14 cellular contexts compared by ENCODE assay signal in the genomic region with DNA sequence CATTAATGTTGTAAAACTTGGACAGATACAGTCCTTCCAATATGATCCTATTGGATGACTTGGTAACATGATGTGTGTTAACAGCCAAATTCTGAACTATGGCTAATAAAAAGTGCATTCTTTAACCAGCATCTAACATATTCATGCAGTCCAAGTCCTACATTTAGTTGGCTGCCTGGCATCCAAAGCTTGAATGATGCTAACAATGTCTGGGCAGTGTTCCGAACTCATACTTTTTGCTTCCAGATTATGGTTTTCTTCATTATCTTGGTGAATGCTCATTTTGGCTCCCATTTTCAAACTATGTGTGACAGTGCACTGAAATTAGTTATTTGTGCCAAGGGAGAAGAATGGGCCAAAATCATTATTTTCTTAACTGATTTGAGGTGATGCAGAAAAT.
"Had no signal": no experiment of that assay in that cellular context is flagged by ENCODE, and none has a peak within 500 bp of the region (broad histone marks: within the 10 kb centered on the region; RNA-seq: fewer than 3 reads in every experiment).

No MANE protein-coding gene starts in this region.

- H3K27ac Mint-ChIP-seq: activated naive CD4-positive, alpha-beta T cell treated with anti-CD3 and anti-CD28 coated beads for 36 hours; naive thymus-derived CD4-positive, alpha-beta T cell; stimulated activated naive B cell treated with anti-CD40 and anti-IgM and Interleukin-4, amounts not matched to agents 10 μg/mL and 1 μg/mL and 100 μg/mL, for 72 hours; T-helper 17 cell had no signal

- H3K9me3 Mint-ChIP-seq: activated naive CD4-positive, alpha-beta T cell treated with anti-CD3 and anti-CD28 coated beads for 36 hours; activated T-cell treated with anti-CD3 and anti-CD28 coated beads, Interleukin-2, amount 50 U/mL, for 4 hours; stimulated activated naive B cell treated with anti-CD40 and anti-IgM and Interleukin-4, amounts not matched to agents 10 μg/mL and 1 μg/mL and 100 μg/mL, for 72 hours had no signal

- H3K27me3 ChIP-seq: cardiac muscle cell, thyroid gland had no signal

- H3K4me3 Mint-ChIP-seq: activated naive CD4-positive, alpha-beta T cell treated with anti-CD3 and anti-CD28 coated beads for 36 hours; activated T-cell treated with anti-CD3 and anti-CD28 coated beads, Interleukin-2, amount 50 U/mL, for 4 hours; stimulated activated naive B cell treated with anti-CD40 and anti-IgM and Interleukin-4, amounts not matched to agents 10 μg/mL and 1 μg/mL and 100 μg/mL, for 72 hours; T-helper 17 cell had no signal

- H3K4me3 ChIP-seq: cardiac muscle cell, thyroid gland had no signal

- H3K36me3 ChIP-seq: cardiac muscle cell, thyroid gland had no signal

- DNase-seq: activated CD4-positive, alpha-beta T cell treated with anti-CD3 and anti-CD28 coated beads, Interleukin-2, amount 50 U/mL, for 1 hour; activated CD4-positive, CD25-positive, alpha-beta regulatory T cell treated with anti-CD3 and anti-CD28 coated beads, Interleukin-2, amount 50 U/mL, for 72 hours; activated CD8-positive, alpha-beta memory T cell treated with anti-CD3 and anti-CD28 coated beads, Interleukin-2, amount 50 U/mL, for 4 hours; activated naive CD4-positive, alpha-beta T cell treated with anti-CD3 and anti-CD28 coated beads for 36 hours; activated T-cell treated with anti-CD3 and anti-CD28 coated beads, Interleukin-2, amount 50 U/mL, for 4 hours; aorta; head of caudate nucleus; mesenchymal stem cell; naive thymus-derived CD4-positive, alpha-beta T cell; stimulated activated naive B cell treated with anti-CD40 and anti-IgM and Interleukin-4, amounts not matched to agents 10 μg/mL and 1 μg/mL and 100 μg/mL, for 72 hours; T-helper 17 cell; thyroid gland had no signal

- ATAC-seq: activated T-cell treated with anti-CD3 and anti-CD28 coated beads, Interleukin-2, amount 50 U/mL, for 4 hours; naive thymus-derived CD4-positive, alpha-beta T cell; stimulated activated naive B cell treated with anti-CD40 and anti-IgM and Interleukin-4, amounts not matched to agents 10 μg/mL and 1 μg/mL and 100 μg/mL, for 72 hours; T-helper 17 cell had no signal

- H3K27me3 Mint-ChIP-seq: T-helper 17 cell had no signal

- H3K27ac ChIP-seq: cardiac muscle cell, thyroid gland, VCaP had no signal

- H3K9me3 ChIP-seq: thyroid gland had no signal
